In genomic region chr16:19595043-19595767, GRCh38 we compare ENCODE assay signal across 1 cellular context.
A peak's percentile ranks its signal among the peaks of the same experiment; 100 is the strongest.
TF ChIP-seq lines count a peak whose summit lies in the region.

No MANE protein-coding gene starts in this region.

TF ChIP-seq in HepG2, 621 proteins besides CTCF, POLR2A, EP300 and RAD21 (continued from another document):
- TF ChIP-seq ZHX2 (IDR thresholded peaks at IDR 0.05; ENCODE audit: low read depth): no peak
- no peak for TF ChIP-seq ZHX2 (CRISPR knock-in tag; IDR thresholded peaks at IDR 0.05; ENCODE audit: borderline replicate concordance)
- TF ChIP-seq HINFP (CRISPR knock-in tag; IDR thresholded peaks at IDR 0.05; ENCODE audit: low read depth): 0 out of 2 replicates have a peak, but pooled peaks have one; percentile 30
- no peak for TF ChIP-seq ZNF556 (CRISPR knock-in tag; IDR thresholded peaks at IDR 0.05; ENCODE audit: borderline replicate concordance)
- TF ChIP-seq SRY (CRISPR knock-in tag; IDR thresholded peaks at IDR 0.05): no peak
- TF ChIP-seq ETV6 (CRISPR knock-in tag; conservative IDR thresholded peaks at IDR 0.05): no peak
- no peak for TF ChIP-seq ZNF274 (CRISPR knock-in tag; IDR thresholded peaks at IDR 0.05)
- no peak for TF ChIP-seq ZFP62 (CRISPR knock-in tag; IDR thresholded peaks at IDR 0.05)
- no peak for TF ChIP-seq ZNF703 (CRISPR knock-in tag; IDR thresholded peaks at IDR 0.05; ENCODE audit: borderline replicate concordance)
- TF ChIP-seq ZNF567 (CRISPR knock-in tag; IDR thresholded peaks at IDR 0.05; ENCODE audit: borderline replicate concordance): no peak
- no peak for TF ChIP-seq AGO1 (IDR thresholded peaks at IDR 0.05; ENCODE audit: low read depth, low read length, poor library complexity, severe bottlenecking)
- TF ChIP-seq SSRP1 (CRISPR knock-in tag; IDR thresholded peaks at IDR 0.05): no peak
- no peak for TF ChIP-seq ZBTB42 (CRISPR knock-in tag; IDR thresholded peaks at IDR 0.05)
TF ChIP-seq in HepG2: peak in this region for 2.
